ENCODE assay signal across 29 cellular contexts in the genomic region with DNA sequence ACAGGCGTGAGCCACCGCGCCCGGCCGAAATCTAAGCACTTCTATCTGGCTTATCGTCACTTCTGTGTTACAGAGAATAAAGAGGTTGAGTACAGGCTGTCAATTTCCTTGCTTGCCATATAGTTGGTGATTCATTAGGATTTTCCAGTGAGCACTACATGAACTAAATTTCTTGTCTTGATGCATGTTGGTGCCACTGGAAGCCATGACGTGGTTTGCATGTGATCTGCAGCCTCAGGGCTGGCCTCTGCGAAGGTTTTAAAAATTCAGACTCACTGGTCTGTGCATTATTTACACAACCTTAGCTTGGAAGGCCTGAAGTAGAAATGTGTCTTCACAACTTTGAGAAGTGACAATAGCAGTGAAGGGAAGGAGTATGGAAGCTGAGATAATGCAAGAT.
DNase-seq lines count a peak whose midpoint lies in the region; FAIRE-seq and TF ChIP-seq lines count a peak whose summit lies in the region.
"Had no signal": no experiment of that assay in that cellular context is flagged by ENCODE, and none has a peak within 500 bp of the region (broad histone marks: within the 10 kb centered on the region; RNA-seq: fewer than 3 reads in every experiment).

No MANE protein-coding gene starts in this region.

- H2BK5ac ChIP-seq in trophoblast cell (ENCODE audit: low read depth, low read length, poor library complexity): no peak overlapping the region

- no peak for DNase-seq in activated CD4-positive, alpha-beta memory T cell treated with anti-CD3 and anti-CD28 coated beads, Interleukin-2, amount 10 ng/mL, durations not matched to agents 7 days and 5 days
- no peak for DNase-seq in activated CD4-positive, alpha-beta memory T cell treated with anti-CD3 and anti-CD28 coated beads for 36 hours
- DNase-seq in OCI-LY7 (ENCODE audit: low spot score): no peak
- peak; percentile 29 for DNase-seq in bronchial epithelial cell (ENCODE audit: low read depth)
- DNase-seq in trophoblast cell: peak; percentile 12 to 35
- DNase-seq in PC-9: no peak
- no peak for DNase-seq in SKM-1 (lab: John Stamatoyannopoulos, UW; ENCODE audit: unreplicated experiment)
- DNase-seq in tibial artery: no peak
- DNase-seq: 8988T; activated CD4-positive, alpha-beta T cell treated with anti-CD3 and anti-CD28 coated beads, Interleukin-2, amount 50 U/mL, for 4 hours; activated naive CD4-positive, alpha-beta T cell; Caco-2; effector CD4-positive, alpha-beta T cell; hippocampal formation; islet precursor cell; NCI-H1092; NCI-H2029; NCI-H345; NCI-H82; nucleus accumbens; stimulated activated CD4-positive, alpha-beta T cell treated with anti-CD3 and anti-CD28 coated beads, Interleukin-2, amount 100 ng/mL, for 48 hours; stimulated activated naive CD4-positive, alpha-beta T cell treated with Interleukin-2 at 50 U/mL for 16 hours; thyroid gland had no signal

- H3K9me2 ChIP-seq in OCI-LY7 (ENCODE audit: insufficient read depth, low read length) (no peaks in the 10 kb centered on the region), PC-9 (ENCODE audit: insufficient read depth) (no peaks in the 10 kb centered on the region)

- peaks cover 32% of the 10 kb centered on the region for H3K27me3 Mint-ChIP-seq in activated CD4-positive, alpha-beta memory T cell treated with anti-CD3 and anti-CD28 coated beads, Interleukin-2, amount 10 ng/mL, durations not matched to agents 7 days and 5 days
- H3K27me3 Mint-ChIP-seq in activated CD4-positive, alpha-beta memory T cell treated with anti-CD3 and anti-CD28 coated beads for 36 hours: peaks cover 15% of the 10 kb centered on the region

- H3K4me2 ChIP-seq in OCI-LY7 (ENCODE audit: low read length) (no peak overlapping the region), trophoblast cell (ENCODE audit: low read length) (no peak overlapping the region), PC-9 (no peak overlapping the region)

- H4K20me1 ChIP-seq in OCI-LY7 (ENCODE audit: insufficient read depth, low read length) (no peaks in the 10 kb centered on the region), PC-9 (ENCODE audit: insufficient read depth) (no peaks in the 10 kb centered on the region)

- no peak overlapping the region for H2BK12ac ChIP-seq in trophoblast cell (ENCODE audit: low read length)

- H3K9me3 ChIP-seq in OCI-LY7 (ENCODE audit: low read length): no peaks in the 10 kb centered on the region
- H3K9me3 ChIP-seq in trophoblast cell (ENCODE audit: insufficient read depth, low read depth, low read length): no peaks in the 10 kb centered on the region
- H3K9me3 ChIP-seq in PC-9 (ENCODE audit: insufficient read depth, low read depth): peaks cover 8% of the 10 kb centered on the region; the same call in 1 of the 2 replicates
- H3K9me3 ChIP-seq in tibial artery: no peaks in the 10 kb centered on the region
- H3K9me3 ChIP-seq: ascending aorta, Caco-2, SJSA1, thyroid gland had no signal

- no peak for TF ChIP-seq CTCF in OCI-LY7 (conservative IDR thresholded peaks at IDR 0.05; ENCODE audit: low read length)
- TF ChIP-seq CTCF in bronchial epithelial cell (IDR thresholded peaks at IDR 0.05; ENCODE audit: insufficient read depth, low read length, severe bottlenecking): no peak
- no peak for TF ChIP-seq CTCF in PC-9 (conservative IDR thresholded peaks at IDR 0.05)
- no peak for TF ChIP-seq CTCF in tibial artery (IDR thresholded peaks at IDR 0.05)

- H2AFZ ChIP-seq in OCI-LY7 (ENCODE audit: low read length) (peak overlapping the region; percentile 90), trophoblast cell (ENCODE audit: insufficient read depth, low read length, poor library complexity) (no peak overlapping the region), PC-9 (no peak overlapping the region)

- H4K12ac ChIP-seq in trophoblast cell (ENCODE audit: low read depth, low read length): no peak overlapping the region

- peaks cover 17% of the 10 kb centered on the region for H3K36me3 Mint-ChIP-seq in activated CD4-positive, alpha-beta memory T cell treated with anti-CD3 and anti-CD28 coated beads, Interleukin-2, amount 10 ng/mL, durations not matched to agents 7 days and 5 days (ENCODE audit: low read depth)
- no peaks in the 10 kb centered on the region for H3K36me3 Mint-ChIP-seq in activated CD4-positive, alpha-beta memory T cell treated with anti-CD3 and anti-CD28 coated beads for 36 hours
- H3K36me3 Mint-ChIP-seq: WTC11 had no signal

- no peak overlapping the region for H3K14ac ChIP-seq in trophoblast cell (ENCODE audit: low read length)

- H3K27me3 ChIP-seq in bronchial epithelial cell (ENCODE audit: control insufficient read depth, insufficient read depth, low read length) (no peaks in the 10 kb centered on the region), trophoblast cell (ENCODE audit: insufficient read depth, low read length) (no peaks in the 10 kb centered on the region), PC-9 (ENCODE audit: insufficient read depth, low read depth) (no peaks in the 10 kb centered on the region), tibial artery (no peaks in the 10 kb centered on the region)
- H3K27me3 ChIP-seq: ascending aorta, SJSA1, thyroid gland had no signal

- CTCF ChIA-PET in activated CD4-positive, alpha-beta memory T cell treated with anti-CD3 and anti-CD28 coated beads, Interleukin-2, amount 10 ng/mL, durations not matched to agents 7 days and 5 days (lab: Charles Lee): interaction anchor here (1.4 to 1.5 kb wide), 2 partner anchors 10 to 290 kb away, joined by 7 read pairs; no protein-coding TSS in a partner anchor
- CTCF ChIA-PET in activated CD4-positive, alpha-beta memory T cell treated with anti-CD3 and anti-CD28 coated beads for 36 hours (lab: Charles Lee): interaction anchor here (1.8 to 2.7 kb wide), 2 partner anchors 13 to 294 kb away, joined by 8 to 9 read pairs; no protein-coding TSS in a partner anchor
- CTCF ChIA-PET in OCI-LY7 (lab: Charles Lee; ENCODE audit: unreplicated experiment): interaction anchor here (1.1 kb wide), 1 partner anchor 290 kb away, joined by 5 read pairs; no protein-coding TSS in a partner anchor
- CTCF ChIA-PET in PC-9 (lab: Charles Lee): no interaction called here

- BruUV-seq in OCI-LY7 (replicated peaks; lab: Mats Ljungman, UMichigan) (no TSS peak), PC-9 (replicated peaks; lab: Mats Ljungman, UMichigan) (no TSS peak)

- H3K4me3 Mint-ChIP-seq in activated CD4-positive, alpha-beta memory T cell treated with anti-CD3 and anti-CD28 coated beads, Interleukin-2, amount 10 ng/mL, durations not matched to agents 7 days and 5 days: peak overlapping the region; percentile 6
- H3K4me3 Mint-ChIP-seq in activated CD4-positive, alpha-beta memory T cell treated with anti-CD3 and anti-CD28 coated beads for 36 hours: no peak overlapping the region
- H3K4me3 Mint-ChIP-seq: WTC11 had no signal

- H3K27ac Mint-ChIP-seq in activated CD4-positive, alpha-beta memory T cell treated with anti-CD3 and anti-CD28 coated beads, Interleukin-2, amount 10 ng/mL, durations not matched to agents 7 days and 5 days: no peak overlapping the region
- H3K27ac Mint-ChIP-seq in activated CD4-positive, alpha-beta memory T cell treated with anti-CD3 and anti-CD28 coated beads for 36 hours: no peak overlapping the region
- H3K27ac Mint-ChIP-seq: WTC11 had no signal

- peaks cover 5% of the 10 kb centered on the region for H3K79me1 ChIP-seq in trophoblast cell (ENCODE audit: low read length)

- no peak for FAIRE-seq in bronchial epithelial cell (lab: Jason Lieb, UNC)
- FAIRE-seq: frontal cortex had no signal

- intact Hi-C loops in activated CD4-positive, alpha-beta memory T cell treated with anti-CD3 and anti-CD28 coated beads for 36 hours (cut with micrococcal nuclease): loop anchor here (5.0 kb wide), 7 partner anchors 97 to 418 kb away; partner anchors contain the start of genes CEP97 and RPL24
- intact Hi-C loops in OCI-LY7 (cut with micrococcal nuclease; ENCODE audit: unreplicated experiment): loop anchor here (5.0 to 10.0 kb wide), 2 partner anchors 60 to 292 kb away; no protein-coding TSS in a partner anchor
- intact Hi-C loops in PC-9 (cut with micrococcal nuclease; ENCODE audit: unreplicated experiment): no loop called here
- intact Hi-C loops in tibial artery (cut with DNase I; ENCODE audit: low total_unique reads): no loop called here

- H3K9ac ChIP-seq in trophoblast cell (ENCODE audit: low read length): no peak overlapping the region

- no peak overlapping the region for H4K91ac ChIP-seq in trophoblast cell (ENCODE audit: low read depth, low read length)

- no peak overlapping the region for H3K18ac ChIP-seq in trophoblast cell (ENCODE audit: low read length)

- H3K4ac ChIP-seq in trophoblast cell (ENCODE audit: low read depth, low read length): no peak overlapping the region

- H3K79me2 ChIP-seq in OCI-LY7 (ENCODE audit: insufficient read depth, low read depth, low read length) (no peaks in the 10 kb centered on the region), trophoblast cell (ENCODE audit: control insufficient read depth, insufficient read depth, low read length, poor library complexity) (no peaks in the 10 kb centered on the region), PC-9 (ENCODE audit: low read depth) (no peaks in the 10 kb centered on the region)

- no peak overlapping the region for H2BK120ac ChIP-seq in trophoblast cell (ENCODE audit: insufficient read depth, low read length, poor library complexity)

- H3K4me3 ChIP-seq in OCI-LY7 (ENCODE audit: low read depth, low read length, poor library complexity, severe bottlenecking) (no peak overlapping the region), bronchial epithelial cell (ENCODE audit: low read depth, low read length) (no peak overlapping the region), trophoblast cell (ENCODE audit: low read depth, low read length) (no peak overlapping the region), PC-9 (no peak overlapping the region), tibial artery (no peak overlapping the region)
- H3K4me3 ChIP-seq: ascending aorta, lung, SJSA1, skin epidermis, thyroid gland had no signal

- POLR2A ChIA-PET in activated CD4-positive, alpha-beta memory T cell treated with anti-CD3 and anti-CD28 coated beads, Interleukin-2, amount 10 ng/mL, durations not matched to agents 7 days and 5 days (lab: Charles Lee): interaction anchor here (0.6 to 3.7 kb wide), 6 partner anchors 10 to 151 kb away, joined by 4 to 60 read pairs (median 6); partner anchors contain the start of gene NFKBIZ
- POLR2A ChIA-PET in activated CD4-positive, alpha-beta memory T cell treated with anti-CD3 and anti-CD28 coated beads for 36 hours (lab: Charles Lee): interaction anchor here (0.6 to 2.7 kb wide), 3 partner anchors 54 to 169 kb away, joined by 3 to 16 read pairs (median 3); partner anchors contain the start of gene NFKBIZ
- POLR2A ChIA-PET in OCI-LY7 (lab: Charles Lee): interaction anchor here (0.7 to 1.7 kb wide), 10 partner anchors 11 to 299 kb away, joined by 3 to 17 read pairs (median 4); no protein-coding TSS in a partner anchor
- POLR2A ChIA-PET in PC-9 (lab: Charles Lee; ENCODE audit: unreplicated experiment): no interaction called here

- H3K36me3 ChIP-seq in OCI-LY7 (ENCODE audit: insufficient read depth, low read length) (no peaks in the 10 kb centered on the region), bronchial epithelial cell (ENCODE audit: control insufficient read depth, insufficient read depth, low read length) (no peaks in the 10 kb centered on the region), trophoblast cell (ENCODE audit: control insufficient read depth in 1 of 2, insufficient read depth in 2 of 2, low read length in 2 of 2) (no peaks in the 10 kb centered on the region), PC-9 (ENCODE audit: low read depth) (no peaks in the 10 kb centered on the region), tibial artery (no peaks in the 10 kb centered on the region)
- H3K36me3 ChIP-seq: ascending aorta, SJSA1, thyroid gland had no signal

- H3K27ac ChIP-seq in OCI-LY7 (ENCODE audit: low read depth, low read length, poor library complexity, severe bottlenecking) (no peak overlapping the region), trophoblast cell (ENCODE audit: low read depth, low read length) (no peak overlapping the region), PC-9 (no peak overlapping the region), tibial artery (no peak overlapping the region)
- H3K27ac ChIP-seq: ascending aorta, thyroid gland had no signal

- H3K4me1 Mint-ChIP-seq in activated CD4-positive, alpha-beta memory T cell treated with anti-CD3 and anti-CD28 coated beads, Interleukin-2, amount 10 ng/mL, durations not matched to agents 7 days and 5 days: peaks cover 28% of the 10 kb centered on the region
- H3K4me1 Mint-ChIP-seq in activated CD4-positive, alpha-beta memory T cell treated with anti-CD3 and anti-CD28 coated beads for 36 hours (ENCODE audit: low read depth): peaks cover 21% of the 10 kb centered on the region
- H3K4me1 Mint-ChIP-seq: WTC11 had no signal

- no CpG with 5 or more reads among the region's 8 CpGs for WGBS in trophoblast cell (ENCODE audit: extremely low coverage, insufficient coverage, insufficient read length)

- H3K23ac ChIP-seq in trophoblast cell (ENCODE audit: low read length): no peak overlapping the region

- no peak overlapping the region for H4K8ac ChIP-seq in trophoblast cell (ENCODE audit: low read depth, low read length)

- H3F3A ChIP-seq in PC-9 (ENCODE audit: insufficient read depth, low read depth): no peaks in the 10 kb centered on the region

- no peaks in the 10 kb centered on the region for H3K9me3 Mint-ChIP-seq in activated CD4-positive, alpha-beta memory T cell treated with anti-CD3 and anti-CD28 coated beads, Interleukin-2, amount 10 ng/mL, durations not matched to agents 7 days and 5 days
- H3K9me3 Mint-ChIP-seq in activated CD4-positive, alpha-beta memory T cell treated with anti-CD3 and anti-CD28 coated beads for 36 hours: no peaks in the 10 kb centered on the region
- H3K9me3 Mint-ChIP-seq: WTC11 had no signal

- H2AK5ac ChIP-seq in trophoblast cell (ENCODE audit: low read length): no peak overlapping the region

- H3K4me1 ChIP-seq in OCI-LY7 (ENCODE audit: insufficient read depth, low read length, poor library complexity, severe bottlenecking) (peaks cover 59% of the 10 kb centered on the region), trophoblast cell (ENCODE audit: control insufficient read depth in 1 of 2, insufficient read depth in 2 of 2, low read length in 2 of 2) (no peaks in the 10 kb centered on the region), PC-9 (replicated peaks; ENCODE audit: insufficient read depth) (peaks cover 7% of the 10 kb centered on the region; the same call in 1 of the 2 replicates), tibial artery (peaks cover 0 to 24% (median 1%) of the 10 kb centered on the region in 4 donors)
- H3K4me1 ChIP-seq: Caco-2 had no signal

Comparison
In these comparisons a context has a peak if more than half of its experiments do, and no peak if none do; other contexts are left out.
1. DNase-seq: peak in bronchial epithelial cell (single experiment) and trophoblast cell (2 of 2); none in activated CD4-positive, alpha-beta memory T cell treated with anti-CD3 and anti-CD28 coated beads, Interleukin-2, amount 10 ng/mL, durations not matched to agents 7 days and 5 days (single experiment), activated CD4-positive, alpha-beta memory T cell treated with anti-CD3 and anti-CD28 coated beads for 36 hours (single experiment), OCI-LY7 (single experiment), PC-9 (0 of 2), SKM-1 (single experiment) and tibial artery (0 of 2).
2. intact Hi-C loops: an anchor here in activated CD4-positive, alpha-beta memory T cell treated with anti-CD3 and anti-CD28 coated beads for 36 hours (5.0 kb wide) and OCI-LY7 (5.0 to 10.0 kb wide); none called in PC-9 and tibial artery.